Comparison of ENCODE assay signal across 1 cellular context in the genomic region with DNA sequence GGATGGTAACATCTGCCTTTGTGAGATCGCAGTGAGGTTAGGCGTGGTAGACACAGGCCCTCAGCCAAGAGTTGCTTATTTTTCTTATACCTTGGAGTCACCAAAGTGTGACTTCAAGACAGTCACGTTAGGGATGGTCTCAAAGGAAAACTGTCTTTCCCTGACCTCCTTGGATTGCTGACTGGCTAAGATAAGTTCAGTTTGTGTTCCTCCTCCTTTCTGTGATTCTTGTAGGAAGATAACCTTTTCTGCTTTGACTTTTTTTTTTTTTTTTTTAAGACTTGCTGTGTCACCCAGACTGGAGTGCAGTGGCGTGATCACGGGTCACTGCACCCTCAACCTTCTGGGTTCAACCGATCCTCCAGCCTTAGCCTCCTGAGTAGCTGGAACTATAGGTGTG.
TF ChIP-seq lines count a peak whose summit lies in the region.

No MANE protein-coding gene starts in this region.

TF ChIP-seq in K562, 482 proteins besides CTCF, POLR2A, EP300 and RAD21 (continued from another document and continues in another):
- TF ChIP-seq, protein P1, sequence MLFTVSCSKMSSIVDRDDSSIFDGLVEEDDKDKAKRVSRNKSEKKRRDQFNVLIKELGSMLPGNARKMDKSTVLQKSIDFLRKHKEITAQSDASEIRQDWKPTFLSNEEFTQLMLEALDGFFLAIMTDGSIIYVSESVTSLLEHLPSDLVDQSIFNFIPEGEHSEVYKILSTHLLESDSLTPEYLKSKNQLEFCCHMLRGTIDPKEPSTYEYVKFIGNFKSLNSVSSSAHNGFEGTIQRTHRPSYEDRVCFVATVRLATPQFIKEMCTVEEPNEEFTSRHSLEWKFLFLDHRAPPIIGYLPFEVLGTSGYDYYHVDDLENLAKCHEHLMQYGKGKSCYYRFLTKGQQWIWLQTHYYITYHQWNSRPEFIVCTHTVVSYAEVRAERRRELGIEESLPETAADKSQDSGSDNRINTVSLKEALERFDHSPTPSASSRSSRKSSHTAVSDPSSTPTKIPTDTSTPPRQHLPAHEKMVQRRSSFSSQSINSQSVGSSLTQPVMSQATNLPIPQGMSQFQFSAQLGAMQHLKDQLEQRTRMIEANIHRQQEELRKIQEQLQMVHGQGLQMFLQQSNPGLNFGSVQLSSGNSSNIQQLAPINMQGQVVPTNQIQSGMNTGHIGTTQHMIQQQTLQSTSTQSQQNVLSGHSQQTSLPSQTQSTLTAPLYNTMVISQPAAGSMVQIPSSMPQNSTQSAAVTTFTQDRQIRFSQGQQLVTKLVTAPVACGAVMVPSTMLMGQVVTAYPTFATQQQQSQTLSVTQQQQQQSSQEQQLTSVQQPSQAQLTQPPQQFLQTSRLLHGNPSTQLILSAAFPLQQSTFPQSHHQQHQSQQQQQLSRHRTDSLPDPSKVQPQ (CRISPR knock-in tag; IDR thresholded peaks at IDR 0.05; ENCODE audit: borderline replicate concordance): no peak
- no peak for TF ChIP-seq RHOXF2B (CRISPR knock-in tag; conservative IDR thresholded peaks at IDR 0.05)
- peak; percentile 3; the same call in 1 of the 2 replicates for TF ChIP-seq ZFX (CRISPR knock-in tag; IDR thresholded peaks at IDR 0.05)
- TF ChIP-seq YY1 (IDR thresholded peaks at IDR 0.05; ENCODE audit: borderline replicate concordance in 1 of 3, control insufficient read depth in 1 of 3, extremely low read depth in 1 of 3, insufficient read depth in 3 of 3, insufficient read length in 1 of 3, insufficient replicate concordance in 2 of 3, low read depth in 1 of 3, low read length in 2 of 3): no peak
- TF ChIP-seq TGIF2 (CRISPR knock-in tag; IDR thresholded peaks at IDR 0.05): no peak
- TF ChIP-seq, protein P2, sequence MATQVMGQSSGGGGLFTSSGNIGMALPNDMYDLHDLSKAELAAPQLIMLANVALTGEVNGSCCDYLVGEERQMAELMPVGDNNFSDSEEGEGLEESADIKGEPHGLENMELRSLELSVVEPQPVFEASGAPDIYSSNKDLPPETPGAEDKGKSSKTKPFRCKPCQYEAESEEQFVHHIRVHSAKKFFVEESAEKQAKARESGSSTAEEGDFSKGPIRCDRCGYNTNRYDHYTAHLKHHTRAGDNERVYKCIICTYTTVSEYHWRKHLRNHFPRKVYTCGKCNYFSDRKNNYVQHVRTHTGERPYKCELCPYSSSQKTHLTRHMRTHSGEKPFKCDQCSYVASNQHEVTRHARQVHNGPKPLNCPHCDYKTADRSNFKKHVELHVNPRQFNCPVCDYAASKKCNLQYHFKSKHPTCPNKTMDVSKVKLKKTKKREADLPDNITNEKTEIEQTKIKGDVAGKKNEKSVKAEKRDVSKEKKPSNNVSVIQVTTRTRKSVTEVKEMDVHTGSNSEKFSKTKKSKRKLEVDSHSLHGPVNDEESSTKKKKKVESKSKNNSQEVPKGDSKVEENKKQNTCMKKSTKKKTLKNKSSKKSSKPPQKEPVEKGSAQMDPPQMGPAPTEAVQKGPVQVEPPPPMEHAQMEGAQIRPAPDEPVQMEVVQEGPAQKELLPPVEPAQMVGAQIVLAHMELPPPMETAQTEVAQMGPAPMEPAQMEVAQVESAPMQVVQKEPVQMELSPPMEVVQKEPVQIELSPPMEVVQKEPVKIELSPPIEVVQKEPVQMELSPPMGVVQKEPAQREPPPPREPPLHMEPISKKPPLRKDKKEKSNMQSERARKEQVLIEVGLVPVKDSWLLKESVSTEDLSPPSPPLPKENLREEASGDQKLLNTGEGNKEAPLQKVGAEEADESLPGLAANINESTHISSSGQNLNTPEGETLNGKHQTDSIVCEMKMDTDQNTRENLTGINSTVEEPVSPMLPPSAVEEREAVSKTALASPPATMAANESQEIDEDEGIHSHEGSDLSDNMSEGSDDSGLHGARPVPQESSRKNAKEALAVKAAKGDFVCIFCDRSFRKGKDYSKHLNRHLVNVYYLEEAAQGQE (CRISPR knock-in tag; IDR thresholded peaks at IDR 0.05; ENCODE audit: low read depth): no peak
- no peak for TF ChIP-seq TCF7 (IDR thresholded peaks at IDR 0.05; ENCODE audit: borderline replicate concordance)
- TF ChIP-seq, protein P3, sequence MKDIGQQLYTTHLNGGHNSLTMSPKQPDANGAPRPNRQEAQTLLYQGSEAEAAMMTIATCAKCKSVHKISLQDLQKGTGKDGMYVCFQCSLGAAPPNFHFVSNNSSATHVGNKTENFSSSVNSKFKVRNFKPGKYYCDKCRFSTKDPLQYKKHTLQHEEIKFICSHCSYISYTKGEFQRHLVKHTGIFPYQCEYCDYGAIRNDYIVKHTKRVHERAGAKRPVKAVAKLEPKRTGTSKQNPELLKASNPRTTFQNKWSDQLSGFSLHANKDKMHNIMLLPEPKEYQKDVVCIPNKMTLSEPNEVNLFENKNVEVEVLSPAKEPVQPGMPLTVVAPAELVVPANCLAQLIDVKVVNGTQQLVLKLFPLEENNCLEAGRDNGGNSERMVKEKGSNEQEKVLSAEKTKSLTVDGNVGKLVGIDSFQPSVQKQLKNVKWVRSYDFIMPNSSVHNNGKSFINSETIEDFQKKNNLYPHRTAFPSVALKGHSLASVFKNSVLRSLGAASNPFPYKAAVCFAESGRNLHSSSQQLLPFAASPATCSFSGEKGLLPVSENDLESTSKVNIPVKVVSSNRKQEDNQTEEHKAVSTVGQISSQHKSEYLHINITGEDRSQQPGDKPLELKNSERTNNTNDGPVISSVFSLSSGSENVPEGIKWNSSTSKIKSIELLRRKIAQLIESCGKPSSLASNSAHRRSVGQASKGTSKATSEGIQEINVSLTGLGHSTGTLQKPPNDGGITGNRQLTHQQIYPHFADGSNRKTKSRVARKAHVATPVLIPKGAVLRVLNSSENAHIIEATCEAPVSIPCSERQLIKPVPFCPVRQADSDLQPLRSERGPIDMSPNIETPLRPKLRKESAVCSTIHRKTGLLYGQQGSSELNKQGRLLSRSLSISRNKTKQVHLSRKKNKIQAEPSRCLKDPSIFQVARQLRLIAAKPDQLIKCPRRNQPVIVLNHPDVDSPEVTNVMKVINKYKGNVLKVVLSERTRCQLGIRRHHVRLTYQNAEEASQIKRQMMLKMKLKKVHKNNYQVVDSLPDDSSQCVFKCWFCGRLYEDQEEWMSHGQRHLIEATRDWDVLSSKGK (CRISPR knock-in tag; IDR thresholded peaks at IDR 0.05): no peak
- TF ChIP-seq ZNF239 (CRISPR knock-in tag; IDR thresholded peaks at IDR 0.05): no peak
- no peak for TF ChIP-seq SMC3 (conservative IDR thresholded peaks at IDR 0.05; ENCODE audit: insufficient read depth, low read depth, low read length)
- no peak for TF ChIP-seq BRD9 (IDR thresholded peaks at IDR 0.05; ENCODE audit: low read depth, partially characterized antibody)
- no peak for TF ChIP-seq CHD2 (IDR thresholded peaks at IDR 0.05; ENCODE audit: low read depth, low read length)
- peak; percentile 79 for TF ChIP-seq NCOR1 (IDR thresholded peaks at IDR 0.05)
- no peak for TF ChIP-seq TRIM28 (IDR thresholded peaks at IDR 0.05)
- TF ChIP-seq NUFIP1 (IDR thresholded peaks at IDR 0.05; ENCODE audit: partially characterized antibody): no peak
- TF ChIP-seq TOE1 (IDR thresholded peaks at IDR 0.05; ENCODE audit: borderline replicate concordance): no peak
- no peak for TF ChIP-seq TOE1 (CRISPR knock-in tag; IDR thresholded peaks at IDR 0.05; ENCODE audit: borderline replicate concordance, low read depth)
- no peak for TF ChIP-seq ZNF561 (CRISPR knock-in tag; conservative IDR thresholded peaks at IDR 0.05)
- TF ChIP-seq, protein P4, sequence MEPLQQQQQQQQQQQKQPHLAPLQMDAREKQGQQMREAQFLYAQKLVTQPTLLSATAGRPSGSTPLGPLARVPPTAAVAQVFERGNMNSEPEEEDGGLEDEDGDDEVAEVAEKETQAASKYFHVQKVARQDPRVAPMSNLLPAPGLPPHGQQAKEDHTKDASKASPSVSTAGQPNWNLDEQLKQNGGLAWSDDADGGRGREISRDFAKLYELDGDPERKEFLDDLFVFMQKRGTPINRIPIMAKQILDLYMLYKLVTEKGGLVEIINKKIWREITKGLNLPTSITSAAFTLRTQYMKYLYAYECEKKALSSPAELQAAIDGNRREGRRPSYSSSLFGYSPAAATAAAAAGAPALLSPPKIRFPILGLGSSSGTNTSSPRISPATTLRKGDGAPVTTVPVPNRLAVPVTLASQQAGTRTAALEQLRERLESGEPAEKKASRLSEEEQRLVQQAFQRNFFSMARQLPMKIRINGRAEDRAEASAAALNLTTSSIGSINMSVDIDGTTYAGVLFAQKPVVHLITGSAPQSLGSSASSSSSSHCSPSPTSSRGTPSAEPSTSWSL (CRISPR knock-in tag; IDR thresholded peaks at IDR 0.05; ENCODE audit: borderline replicate concordance): no peak
- TF ChIP-seq ZNF644 (tag; IDR thresholded peaks at IDR 0.05; ENCODE audit: low read depth): no peak
- no peak for TF ChIP-seq ZNF41 (CRISPR knock-in tag; conservative IDR thresholded peaks at IDR 0.05)
- TF ChIP-seq, protein P5, sequence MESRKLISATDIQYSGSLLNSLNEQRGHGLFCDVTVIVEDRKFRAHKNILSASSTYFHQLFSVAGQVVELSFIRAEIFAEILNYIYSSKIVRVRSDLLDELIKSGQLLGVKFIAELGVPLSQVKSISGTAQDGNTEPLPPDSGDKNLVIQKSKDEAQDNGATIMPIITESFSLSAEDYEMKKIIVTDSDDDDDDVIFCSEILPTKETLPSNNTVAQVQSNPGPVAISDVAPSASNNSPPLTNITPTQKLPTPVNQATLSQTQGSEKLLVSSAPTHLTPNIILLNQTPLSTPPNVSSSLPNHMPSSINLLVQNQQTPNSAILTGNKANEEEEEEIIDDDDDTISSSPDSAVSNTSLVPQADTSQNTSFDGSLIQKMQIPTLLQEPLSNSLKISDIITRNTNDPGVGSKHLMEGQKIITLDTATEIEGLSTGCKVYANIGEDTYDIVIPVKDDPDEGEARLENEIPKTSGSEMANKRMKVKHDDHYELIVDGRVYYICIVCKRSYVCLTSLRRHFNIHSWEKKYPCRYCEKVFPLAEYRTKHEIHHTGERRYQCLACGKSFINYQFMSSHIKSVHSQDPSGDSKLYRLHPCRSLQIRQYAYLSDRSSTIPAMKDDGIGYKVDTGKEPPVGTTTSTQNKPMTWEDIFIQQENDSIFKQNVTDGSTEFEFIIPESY (CRISPR knock-in tag; IDR thresholded peaks at IDR 0.05): no peak
- TF ChIP-seq RBM25 (IDR thresholded peaks at IDR 0.05; ENCODE audit: low read depth, low read length, severe bottlenecking): no peak
- peak; percentile 34; the same call in 1 of the 2 replicates for TF ChIP-seq KLF16 (IDR thresholded peaks at IDR 0.05)
- TF ChIP-seq MTF1 (CRISPR knock-in tag; IDR thresholded peaks at IDR 0.05; ENCODE audit: borderline replicate concordance): no peak
- TF ChIP-seq, protein P6, sequence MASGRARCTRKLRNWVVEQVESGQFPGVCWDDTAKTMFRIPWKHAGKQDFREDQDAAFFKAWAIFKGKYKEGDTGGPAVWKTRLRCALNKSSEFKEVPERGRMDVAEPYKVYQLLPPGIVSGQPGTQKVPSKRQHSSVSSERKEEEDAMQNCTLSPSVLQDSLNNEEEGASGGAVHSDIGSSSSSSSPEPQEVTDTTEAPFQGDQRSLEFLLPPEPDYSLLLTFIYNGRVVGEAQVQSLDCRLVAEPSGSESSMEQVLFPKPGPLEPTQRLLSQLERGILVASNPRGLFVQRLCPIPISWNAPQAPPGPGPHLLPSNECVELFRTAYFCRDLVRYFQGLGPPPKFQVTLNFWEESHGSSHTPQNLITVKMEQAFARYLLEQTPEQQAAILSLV (tag; IDR thresholded peaks at IDR 0.05): no peak
- no peak for TF ChIP-seq ZEB2 (IDR thresholded peaks at IDR 0.05)
- no peak for TF ChIP-seq ZNF263 (CRISPR knock-in tag; IDR thresholded peaks at IDR 0.05; ENCODE audit: borderline replicate concordance)
- no peak for TF ChIP-seq ZNF431 (CRISPR knock-in tag; IDR thresholded peaks at IDR 0.05)
- no peak for TF ChIP-seq ZNF133 (CRISPR knock-in tag; IDR thresholded peaks at IDR 0.05)
- TF ChIP-seq, protein P7, sequence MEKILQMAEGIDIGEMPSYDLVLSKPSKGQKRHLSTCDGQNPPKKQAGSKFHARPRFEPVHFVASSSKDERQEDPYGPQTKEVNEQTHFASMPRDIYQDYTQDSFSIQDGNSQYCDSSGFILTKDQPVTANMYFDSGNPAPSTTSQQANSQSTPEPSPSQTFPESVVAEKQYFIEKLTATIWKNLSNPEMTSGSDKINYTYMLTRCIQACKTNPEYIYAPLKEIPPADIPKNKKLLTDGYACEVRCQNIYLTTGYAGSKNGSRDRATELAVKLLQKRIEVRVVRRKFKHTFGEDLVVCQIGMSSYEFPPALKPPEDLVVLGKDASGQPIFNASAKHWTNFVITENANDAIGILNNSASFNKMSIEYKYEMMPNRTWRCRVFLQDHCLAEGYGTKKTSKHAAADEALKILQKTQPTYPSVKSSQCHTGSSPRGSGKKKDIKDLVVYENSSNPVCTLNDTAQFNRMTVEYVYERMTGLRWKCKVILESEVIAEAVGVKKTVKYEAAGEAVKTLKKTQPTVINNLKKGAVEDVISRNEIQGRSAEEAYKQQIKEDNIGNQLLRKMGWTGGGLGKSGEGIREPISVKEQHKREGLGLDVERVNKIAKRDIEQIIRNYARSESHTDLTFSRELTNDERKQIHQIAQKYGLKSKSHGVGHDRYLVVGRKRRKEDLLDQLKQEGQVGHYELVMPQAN (IDR thresholded peaks at IDR 0.05; ENCODE audit: borderline replicate concordance): no peak
- TF ChIP-seq, protein P8, sequence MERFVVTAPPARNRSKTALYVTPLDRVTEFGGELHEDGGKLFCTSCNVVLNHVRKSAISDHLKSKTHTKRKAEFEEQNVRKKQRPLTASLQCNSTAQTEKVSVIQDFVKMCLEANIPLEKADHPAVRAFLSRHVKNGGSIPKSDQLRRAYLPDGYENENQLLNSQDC (CRISPR knock-in tag; IDR thresholded peaks at IDR 0.05): no peak
- TF ChIP-seq, protein P9, sequence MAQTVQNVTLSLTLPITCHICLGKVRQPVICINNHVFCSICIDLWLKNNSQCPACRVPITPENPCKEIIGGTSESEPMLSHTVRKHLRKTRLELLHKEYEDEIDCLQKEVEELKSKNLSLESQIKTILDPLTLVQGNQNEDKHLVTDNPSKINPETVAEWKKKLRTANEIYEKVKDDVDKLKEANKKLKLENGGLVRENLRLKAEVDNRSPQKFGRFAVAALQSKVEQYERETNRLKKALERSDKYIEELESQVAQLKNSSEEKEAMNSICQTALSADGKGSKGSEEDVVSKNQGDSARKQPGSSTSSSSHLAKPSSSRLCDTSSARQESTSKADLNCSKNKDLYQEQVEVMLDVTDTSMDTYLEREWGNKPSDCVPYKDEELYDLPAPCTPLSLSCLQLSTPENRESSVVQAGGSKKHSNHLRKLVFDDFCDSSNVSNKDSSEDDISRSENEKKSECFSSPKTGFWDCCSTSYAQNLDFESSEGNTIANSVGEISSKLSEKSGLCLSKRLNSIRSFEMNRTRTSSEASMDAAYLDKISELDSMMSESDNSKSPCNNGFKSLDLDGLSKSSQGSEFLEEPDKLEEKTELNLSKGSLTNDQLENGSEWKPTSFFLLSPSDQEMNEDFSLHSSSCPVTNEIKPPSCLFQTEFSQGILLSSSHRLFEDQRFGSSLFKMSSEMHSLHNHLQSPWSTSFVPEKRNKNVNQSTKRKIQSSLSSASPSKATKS (CRISPR knock-in tag; IDR thresholded peaks at IDR 0.05): no peak
- peak; percentile 88 for TF ChIP-seq MAFG (tag; conservative IDR thresholded peaks at IDR 0.05)
- no peak for TF ChIP-seq GABPA (tag; conservative IDR thresholded peaks at IDR 0.05; ENCODE audit: low read depth)
- TF ChIP-seq BDP1 (IDR thresholded peaks at IDR 0.05; ENCODE audit: insufficient read depth, insufficient read length): no peak
